Comparison of ENCODE assay signal across 29 cellular contexts in the genomic region with DNA sequence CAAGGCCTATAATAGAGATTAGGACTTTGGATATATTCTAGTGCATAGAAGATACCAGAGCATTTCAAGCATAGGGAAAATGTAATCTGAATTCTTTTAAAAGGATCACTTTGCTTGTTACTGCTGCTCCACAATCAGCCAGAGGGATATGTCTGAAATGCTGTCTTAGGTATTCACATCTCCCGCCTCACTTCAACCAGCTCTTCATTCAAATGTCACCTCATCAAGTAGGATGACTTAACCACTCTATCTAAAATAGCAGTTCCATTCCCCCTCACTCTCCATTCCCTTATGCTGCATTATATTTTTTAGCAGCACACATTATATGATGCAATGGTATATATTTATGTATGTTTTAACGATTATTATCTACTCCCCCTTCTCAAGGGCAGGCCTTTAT.
"Had no signal": no experiment of that assay in that cellular context is flagged by ENCODE, and none has a peak within 500 bp of the region (broad histone marks: within the 10 kb centered on the region; RNA-seq: fewer than 3 reads in every experiment).

No MANE protein-coding gene starts in this region.

- H3K27me3 ChIP-seq: adrenal gland, ascending aorta, brain microvascular endothelial cell, breast epithelium, cardiac muscle cell had no signal

- DNase-seq: activated effector memory CD4-positive, alpha-beta T cell treated with anti-CD3 and anti-CD28 coated beads, Interleukin-2, amount 50 U/mL, for 16 hours; activated effector memory CD4-positive, alpha-beta T cell treated with Interleukin-2 at 50 U/mL for 16 hours; activated gamma-delta T cell; activated gamma-delta T cell treated with Interleukin-2 at 50 U/mL for 16 hours; activated naive CD4-positive, alpha-beta T cell; activated naive CD4-positive, alpha-beta T cell treated with anti-CD3 and anti-CD28 coated beads for 36 hours; activated naive CD4-positive, alpha-beta T cell treated with anti-CD3 and anti-CD28 coated beads, Interleukin-2, amount 10 ng/mL, durations not matched to agents 7 days and 5 days; activated naive CD4-positive, alpha-beta T cell treated with anti-CD3 and anti-CD28 coated beads, Interleukin-2, amount 50 U/mL, for 16 hours; activated naive CD4-positive, alpha-beta T cell treated with Interleukin-2 at 50 U/mL for 16 hours; activated naive CD8-positive, alpha-beta T cell treated with anti-CD3 and anti-CD28 coated beads for 36 hours; activated naive CD8-positive, alpha-beta T cell treated with anti-CD3 and anti-CD28 coated beads, Interleukin-2, amount 10 ng/mL, durations not matched to agents 7 days and 5 days; activated naive CD8-positive, alpha-beta T cell treated with anti-CD3 and anti-CD28 coated beads, Interleukin-2, amount 50 U/mL, for 24 hours; activated T-cell treated with anti-CD3 and anti-CD28 coated beads, Interleukin-2, amount 50 U/mL, for 1 hour; activated T-cell treated with anti-CD3 and anti-CD28 coated beads, Interleukin-2, amount 50 U/mL, for 24 hours; activated T-cell treated with anti-CD3 and anti-CD28 coated beads, Interleukin-2, amount 50 U/mL, for 4 hours; activated T-cell treated with anti-CD3 and anti-CD28 coated beads, Interleukin-2, amount 50 U/mL, for 48 hours; activated T-cell treated with anti-CD3 and anti-CD28 coated beads, Interleukin-2, amount 50 U/mL, for 72 hours; adrenal gland; amniotic stem cell; amygdala; anterior cingulate cortex; aorta; body of pancreas; brain microvascular endothelial cell; central memory CD4-positive, alpha-beta T cell; cerebellar nuclear complex had no signal

- H3K9me3 ChIP-seq: adrenal gland, ascending aorta, body of pancreas, breast epithelium had no signal

- H3K36me3 ChIP-seq: adrenal gland, ascending aorta, brain microvascular endothelial cell, breast epithelium, cardiac muscle cell had no signal

- H3K27ac ChIP-seq: adrenal gland, ascending aorta, body of pancreas, brain microvascular endothelial cell, breast epithelium, cardiac muscle cell had no signal

- H3K4me3 ChIP-seq: adrenal gland, ascending aorta, body of pancreas, breast epithelium, cardiac muscle cell had no signal
